Comparison of ENCODE assay signal across 8 cellular contexts in the genomic region with DNA sequence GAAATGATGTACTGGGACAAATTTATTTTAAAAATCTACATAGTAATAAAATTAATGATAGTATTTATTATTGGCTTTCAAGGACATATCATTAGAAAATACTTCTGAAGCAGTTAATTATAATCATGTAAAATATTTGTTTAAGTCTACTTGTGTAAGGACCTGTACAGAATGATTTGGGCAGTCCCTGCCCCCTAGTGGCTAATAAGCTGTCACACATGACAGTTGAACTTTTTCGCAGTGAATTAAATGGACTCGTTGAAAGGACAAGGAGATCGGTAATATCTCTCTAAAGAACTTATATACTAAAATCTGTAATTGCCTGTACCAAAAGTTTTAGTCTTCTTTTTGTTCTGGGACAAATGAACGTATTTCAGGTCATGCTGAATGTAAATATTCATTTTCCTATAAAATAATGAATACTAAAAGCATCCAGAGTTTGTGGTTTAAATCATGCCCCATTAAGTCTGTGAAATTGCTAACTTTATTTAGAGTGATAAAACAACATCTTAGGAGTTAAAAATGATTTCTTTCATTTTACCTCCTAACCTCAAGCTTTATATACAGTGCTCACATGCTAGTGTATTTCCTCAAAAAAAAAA. TPM values are rescaled to one million over a fixed set of nuclear protein-coding genes. Genes with fewer than 3 reads are reported as not detected.
DNase-seq lines count a peak whose midpoint lies in the region; ATAC-seq and TF ChIP-seq lines count a peak whose summit lies in the region.

No MANE protein-coding gene starts in this region.

- intact Hi-C loops in activated CD4-positive, alpha-beta T cell treated with anti-CD3 and anti-CD28 coated beads for 36 hours (cut with DNase I, micrococcal nuclease) = loop anchor here (1.0 to 5.0 kb wide), 5 partner anchors 40 to 470 kb away; a partner anchor contains a TSS

- peaks cover 6% of the 10 kb centered on the region for H3F3A ChIP-seq in smooth muscle cell (ENCODE audit: low read depth)

- H3K4me3 ChIP-seq in smooth muscle cell = peak overlapping the region; percentile 24

- H3K36me3 Mint-ChIP-seq in activated CD4-positive, alpha-beta T cell treated with anti-CD3 and anti-CD28 coated beads for 36 hours (ENCODE audit: low read depth) = peaks cover 30% of the 10 kb centered on the region

- H3K4me1 Mint-ChIP-seq in activated CD4-positive, alpha-beta T cell treated with anti-CD3 and anti-CD28 coated beads for 36 hours = peaks cover 20% of the 10 kb centered on the region

- peak; percentile 20 for DNase-seq in activated CD4-positive, alpha-beta T cell treated with anti-CD3 and anti-CD28 coated beads for 36 hours
- DNase-seq in activated CD4-positive, alpha-beta T cell treated with anti-CD3 and anti-CD28 coated beads, Interleukin-2, amount 50 U/mL, for 48 hours = no peak
- DNase-seq in GM20000 (ENCODE audit: low spot score) (peak; percentile 31), NCI-H524 treated with DMSO at 0.1 percent for 48 hours (lab: John Stamatoyannopoulos, UW) (peak; percentile 16), amniotic stem cell (lab: John Stamatoyannopoulos, UW) (peak; percentile 42), hepatic stellate cell (ENCODE audit: low spot score) (peak; percentile 9), smooth muscle cell (lab: John Stamatoyannopoulos, UW; ENCODE audit: unreplicated experiment) (no peak)

- TF ChIP-seq CTCF in GM20000 (IDR thresholded peaks at IDR 0.05; ENCODE audit: extremely low read depth, missing control alignments) (peak; percentile 72), smooth muscle cell (IDR thresholded peaks at IDR 0.05; ENCODE audit: borderline replicate concordance, insufficient read depth, poor library complexity, severe bottlenecking) (peak; percentile 92)

- peak overlapping the region; percentile 69 for H3K9ac ChIP-seq in smooth muscle cell (ENCODE audit: low read depth)

- no peaks in the 10 kb centered on the region for H3K9me3 Mint-ChIP-seq in activated CD4-positive, alpha-beta T cell treated with anti-CD3 and anti-CD28 coated beads for 36 hours (ENCODE audit: low read depth)

- POLR2A ChIA-PET in activated CD4-positive, alpha-beta T cell treated with anti-CD3 and anti-CD28 coated beads for 36 hours (lab: Charles Lee) = no interaction called here

- peak overlapping the region; percentile 78 for H3K4me2 ChIP-seq in smooth muscle cell

- no peaks in the 10 kb centered on the region for H3K27me3 ChIP-seq in smooth muscle cell (ENCODE audit: low read depth)

- H3K27ac ChIP-seq in smooth muscle cell (ENCODE audit: low read depth) = peak overlapping the region; percentile 95

- H4K20me1 ChIP-seq in smooth muscle cell (ENCODE audit: low read depth) = no peaks in the 10 kb centered on the region

- no peak overlapping the region for H2AFZ ChIP-seq in smooth muscle cell (ENCODE audit: low read depth)

- no peaks in the 10 kb centered on the region for H3K9me3 ChIP-seq in smooth muscle cell (replicated peaks; ENCODE audit: low read depth)

- CTCF ChIA-PET in activated CD4-positive, alpha-beta T cell treated with anti-CD3 and anti-CD28 coated beads for 36 hours (lab: Charles Lee) = interaction anchor here (0.7 to 2.5 kb wide), 13 partner anchors 9 to 546 kb away, joined by 3 to 10 read pairs (median 4); a partner anchor contains a TSS

- H3K27ac Mint-ChIP-seq in activated CD4-positive, alpha-beta T cell treated with anti-CD3 and anti-CD28 coated beads for 36 hours = no peak overlapping the region

- WGBS in smooth muscle cell (ENCODE audit: low lambda C conversion rate) = 30% methylated on average over 4 of the region's 4 CpGs

- H3K4me1 ChIP-seq in smooth muscle cell (ENCODE audit: low read depth) = peaks cover 12% of the 10 kb centered on the region

- H3K27me3 Mint-ChIP-seq in activated CD4-positive, alpha-beta T cell treated with anti-CD3 and anti-CD28 coated beads for 36 hours = no peaks in the 10 kb centered on the region

- peak; percentile 62 for ATAC-seq in activated CD4-positive, alpha-beta T cell treated with anti-CD3 and anti-CD28 coated beads for 36 hours
- peak; percentile 77 for ATAC-seq in HG03460 (IDR thresholded peaks at IDR 0.05; ENCODE audit: unreplicated experiment)

- H3K4me3 Mint-ChIP-seq in activated CD4-positive, alpha-beta T cell treated with anti-CD3 and anti-CD28 coated beads for 36 hours = no peak overlapping the region

- peaks cover 2% of the 10 kb centered on the region for H3K79me2 ChIP-seq in smooth muscle cell (ENCODE audit: low read depth)

- peaks cover 11% of the 10 kb centered on the region for H3K36me3 ChIP-seq in smooth muscle cell (ENCODE audit: low read depth)

RNA-seq across cellular contexts. Expression of a gene that starts 13.6 kb away (rescaled TPM):
- 10 to 100 TPM; 19.1 to 21.4 TPM for total RNA-seq in activated CD4-positive, alpha-beta T cell treated with anti-CD3 and anti-CD28 coated beads for 36 hours
- total RNA-seq in smooth muscle cell = 34.2 and 44.6 TPM in 2 replicates
- 18.5 and 20.2 TPM in 2 replicates for polyA plus RNA-seq in smooth muscle cell

RNA-seq across cellular contexts. Expression of a gene that starts 47.5 kb away (rescaled TPM):
- total RNA-seq in activated CD4-positive, alpha-beta T cell treated with anti-CD3 and anti-CD28 coated beads for 36 hours = not detected
- not detected in 2 replicates for total RNA-seq in smooth muscle cell
- not detected in 2 replicates for polyA plus RNA-seq in smooth muscle cell

Comparison
In these comparisons a context has a peak if more than half of its experiments do, and no peak if none do; other contexts are left out.
1. DNase-seq: peak in activated CD4-positive, alpha-beta T cell treated with anti-CD3 and anti-CD28 coated beads for 36 hours (single experiment), GM20000 (single experiment), NCI-H524 treated with DMSO at 0.1 percent for 48 hours (single experiment), amniotic stem cell (single experiment) and hepatic stellate cell (single experiment); none in activated CD4-positive, alpha-beta T cell treated with anti-CD3 and anti-CD28 coated beads, Interleukin-2, amount 50 U/mL, for 48 hours (0 of 2) and smooth muscle cell (single experiment).